Comparison of ENCODE assay signal across 2 cellular contexts in the genomic region with DNA sequence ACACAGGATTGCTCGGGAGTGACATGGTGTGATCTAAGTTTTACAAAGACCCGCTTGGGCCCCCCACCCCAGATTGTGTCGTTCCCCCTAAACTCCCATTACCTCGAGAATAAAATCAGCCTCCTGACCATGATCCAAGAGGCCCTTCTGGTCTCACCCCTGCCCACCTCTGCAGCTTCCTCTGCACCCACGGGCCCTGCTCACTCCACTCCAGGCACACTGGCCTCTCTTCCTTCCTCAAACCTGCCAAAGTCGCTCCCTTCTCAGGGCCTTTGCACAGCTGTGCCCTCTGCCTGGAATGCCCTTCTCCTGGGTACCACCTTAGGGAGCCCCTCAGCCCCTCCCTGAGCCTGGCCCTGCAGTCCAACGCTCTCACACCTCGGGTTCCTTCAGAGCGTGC.
TF ChIP-seq lines count a peak whose summit lies in the region.

No MANE protein-coding gene starts in this region.

TF ChIP-seq in IMR-90, 13 proteins besides CTCF, POLR2A, EP300 and RAD21:
- TF ChIP-seq CHD1 (IDR thresholded peaks at IDR 0.05; ENCODE audit: low read depth, low read length) = no peak
- TF ChIP-seq MAZ (IDR thresholded peaks at IDR 0.05; ENCODE audit: borderline replicate concordance, low read depth, low read length) = no peak
- TF ChIP-seq FOS (IDR thresholded peaks at IDR 0.05; ENCODE audit: low read depth, low read length) = no peak
- TF ChIP-seq, protein P1, sequence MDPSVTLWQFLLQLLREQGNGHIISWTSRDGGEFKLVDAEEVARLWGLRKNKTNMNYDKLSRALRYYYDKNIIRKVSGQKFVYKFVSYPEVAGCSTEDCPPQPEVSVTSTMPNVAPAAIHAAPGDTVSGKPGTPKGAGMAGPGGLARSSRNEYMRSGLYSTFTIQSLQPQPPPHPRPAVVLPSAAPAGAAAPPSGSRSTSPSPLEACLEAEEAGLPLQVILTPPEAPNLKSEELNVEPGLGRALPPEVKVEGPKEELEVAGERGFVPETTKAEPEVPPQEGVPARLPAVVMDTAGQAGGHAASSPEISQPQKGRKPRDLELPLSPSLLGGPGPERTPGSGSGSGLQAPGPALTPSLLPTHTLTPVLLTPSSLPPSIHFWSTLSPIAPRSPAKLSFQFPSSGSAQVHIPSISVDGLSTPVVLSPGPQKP (IDR thresholded peaks at IDR 0.05; ENCODE audit: borderline replicate concordance, low read depth, low read length) = no peak
- no peak for TF ChIP-seq RCOR1 (IDR thresholded peaks at IDR 0.05; ENCODE audit: insufficient replicate concordance, low read length)
- TF ChIP-seq NFE2L2 (IDR thresholded peaks at IDR 0.05; ENCODE audit: low read depth, low read length) = no peak
- TF ChIP-seq, protein P2, sequence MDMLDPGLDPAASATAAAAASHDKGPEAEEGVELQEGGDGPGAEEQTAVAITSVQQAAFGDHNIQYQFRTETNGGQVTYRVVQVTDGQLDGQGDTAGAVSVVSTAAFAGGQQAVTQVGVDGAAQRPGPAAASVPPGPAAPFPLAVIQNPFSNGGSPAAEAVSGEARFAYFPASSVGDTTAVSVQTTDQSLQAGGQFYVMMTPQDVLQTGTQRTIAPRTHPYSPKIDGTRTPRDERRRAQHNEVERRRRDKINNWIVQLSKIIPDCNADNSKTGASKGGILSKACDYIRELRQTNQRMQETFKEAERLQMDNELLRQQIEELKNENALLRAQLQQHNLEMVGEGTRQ (IDR thresholded peaks at IDR 0.05; ENCODE audit: low read depth, low read length) = no peak
- TF ChIP-seq MAFK (IDR thresholded peaks at IDR 0.05; ENCODE audit: low read depth, low read length) = no peak
- no peak for TF ChIP-seq MXI1 (IDR thresholded peaks at IDR 0.05; ENCODE audit: borderline replicate concordance, low read depth, low read length)
- TF ChIP-seq RFX5 (IDR thresholded peaks at IDR 0.05; ENCODE audit: low read depth, low read length) = no peak
- TF ChIP-seq SMC3 (IDR thresholded peaks at IDR 0.05; ENCODE audit: low read depth, low read length) = no peak
- TF ChIP-seq BHLHE40 (IDR thresholded peaks at IDR 0.05; ENCODE audit: low read depth, low read length) = no peak
- no peak for TF ChIP-seq CEBPB (IDR thresholded peaks at IDR 0.05; ENCODE audit: low read depth, low read length)

TF ChIP-seq in H1, 55 proteins besides CTCF, POLR2A, EP300 and RAD21:
- TF ChIP-seq GABPA (IDR thresholded peaks at IDR 0.05; ENCODE audit: borderline replicate concordance, insufficient read depth, low read length) (no peak), NANOG (IDR thresholded peaks at IDR 0.05; ENCODE audit: insufficient read depth, low read depth, low read length, poor library complexity, severe bottlenecking) (no peak), JUN (IDR thresholded peaks at IDR 0.05; ENCODE audit: low read depth, low read length) (no peak), SP2 (IDR thresholded peaks at IDR 0.05; ENCODE audit: low read length) (no peak), RXRA (IDR thresholded peaks at IDR 0.05; ENCODE audit: insufficient read depth, low read depth, low read length) (no peak), KDM5A (IDR thresholded peaks at IDR 0.05; ENCODE audit: low read length) (no peak), POU5F1 (IDR thresholded peaks at IDR 0.05; ENCODE audit: low read depth, low read length) (no peak), TAF7 (optimal IDR thresholded peaks at IDR 0.05; ENCODE audit: borderline replicate concordance, low read depth, low read length) (no peak), BRCA1 (IDR thresholded peaks at IDR 0.05; ENCODE audit: low read depth, low read length) (no peak), SAP30 (IDR thresholded peaks at IDR 0.05; ENCODE audit: insufficient read depth, insufficient replicate concordance, low read length) (no peak), SUZ12 (IDR thresholded peaks at IDR 0.05; ENCODE audit: low read length) (no peak), SIN3A (conservative IDR thresholded peaks at IDR 0.05 in 1 of 2, IDR thresholded peaks at IDR 0.05 in 1 of 2; ENCODE audit: low read depth in 1 of 2, low read length in 2 of 2) (no peak), JUND (IDR thresholded peaks at IDR 0.05; ENCODE audit: low read length) (no peak), RFX5 (IDR thresholded peaks at IDR 0.05; ENCODE audit: borderline replicate concordance, low read depth, low read length) (no peak), KDM1A (IDR thresholded peaks at IDR 0.05; ENCODE audit: borderline replicate concordance, low read length) (no peak), FOSL1 (IDR thresholded peaks at IDR 0.05; ENCODE audit: insufficient read depth, low read depth, low read length) (no peak), TAF1 (IDR thresholded peaks at IDR 0.05; ENCODE audit: low read depth, low read length) (no peak)
- TF ChIP-seq, protein P3, sequence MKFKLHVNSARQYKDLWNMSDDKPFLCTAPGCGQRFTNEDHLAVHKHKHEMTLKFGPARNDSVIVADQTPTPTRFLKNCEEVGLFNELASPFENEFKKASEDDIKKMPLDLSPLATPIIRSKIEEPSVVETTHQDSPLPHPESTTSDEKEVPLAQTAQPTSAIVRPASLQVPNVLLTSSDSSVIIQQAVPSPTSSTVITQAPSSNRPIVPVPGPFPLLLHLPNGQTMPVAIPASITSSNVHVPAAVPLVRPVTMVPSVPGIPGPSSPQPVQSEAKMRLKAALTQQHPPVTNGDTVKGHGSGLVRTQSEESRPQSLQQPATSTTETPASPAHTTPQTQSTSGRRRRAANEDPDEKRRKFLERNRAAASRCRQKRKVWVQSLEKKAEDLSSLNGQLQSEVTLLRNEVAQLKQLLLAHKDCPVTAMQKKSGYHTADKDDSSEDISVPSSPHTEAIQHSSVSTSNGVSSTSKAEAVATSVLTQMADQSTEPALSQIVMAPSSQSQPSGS (IDR thresholded peaks at IDR 0.05; ENCODE audit: low read length) = no peak
